Comparison of ENCODE assay signal across 4 cellular contexts in genomic region chr16:70120398-70120797, GRCh38. TPM values are rescaled to one million over a fixed set of nuclear protein-coding genes. Genes with fewer than 3 reads are reported as not detected.
"Had no signal": no experiment of that assay in that cellular context is flagged by ENCODE, and none has a peak within 500 bp of the region (broad histone marks: within the 10 kb centered on the region; RNA-seq: fewer than 3 reads in every experiment).

No MANE protein-coding gene starts in this region.

RNA-seq across cellular contexts. Expression of gene CLEC18C, which starts 53.2 kb away (rescaled TPM):
- total RNA-seq: OCI-LY7, Right ventricle myocardium inferior, RPMI7951, SK-MEL-5 had no signal
